1 cellular context compared by ENCODE assay signal in the genomic region with DNA sequence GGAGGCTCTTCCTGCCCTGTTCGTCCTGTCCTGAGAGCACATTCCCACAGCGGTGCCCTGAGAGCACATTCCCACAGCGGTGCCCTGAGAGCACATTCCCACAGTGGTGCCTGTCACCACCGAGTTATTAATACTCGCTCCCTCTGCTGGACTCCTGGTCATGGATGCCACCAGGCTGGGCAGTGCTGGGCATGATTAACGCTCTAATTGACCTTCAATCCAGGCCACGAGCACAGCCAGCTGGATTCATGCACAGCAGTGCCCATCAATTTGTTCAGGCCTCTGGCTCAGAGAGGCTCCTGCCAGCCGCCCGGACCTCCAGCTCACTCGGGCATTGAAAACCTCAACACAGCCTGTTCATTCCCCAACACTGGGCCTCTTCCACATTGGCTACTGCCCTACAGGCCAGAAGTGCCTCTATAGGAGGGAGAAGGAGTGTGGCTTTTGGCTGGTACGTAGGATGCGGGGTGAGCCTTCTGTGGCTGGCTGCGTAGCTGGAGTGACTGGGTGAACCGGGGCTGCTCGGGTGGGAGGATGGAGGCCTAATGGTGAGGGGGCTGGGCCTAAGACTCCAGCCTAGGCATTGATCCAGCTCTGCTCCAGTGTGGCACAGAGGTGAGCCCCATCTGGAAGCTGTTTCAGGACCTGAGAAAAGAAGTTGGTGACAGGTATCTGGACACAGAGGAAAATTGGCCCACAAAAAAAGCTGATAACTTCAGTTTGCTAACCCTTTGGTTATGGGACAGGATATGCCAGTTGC.
TF ChIP-seq lines count a peak whose summit lies in the region.

No MANE protein-coding gene starts in this region.

TF ChIP-seq in HepG2, 621 proteins besides CTCF, POLR2A, EP300 and RAD21:
- TF ChIP-seq PITX1 (CRISPR knock-in tag; IDR thresholded peaks at IDR 0.05) (no peak), ZNF615 (CRISPR knock-in tag; IDR thresholded peaks at IDR 0.05; ENCODE audit: borderline replicate concordance) (no peak), MEIS2 (CRISPR knock-in tag; IDR thresholded peaks at IDR 0.05) (no peak), EEA1 (CRISPR knock-in tag; IDR thresholded peaks at IDR 0.05; ENCODE audit: borderline replicate concordance) (no peak), AKAP8 (CRISPR knock-in tag; IDR thresholded peaks at IDR 0.05) (no peak), XBP1 (CRISPR knock-in tag; IDR thresholded peaks at IDR 0.05) (no peak), ZNF569 (CRISPR knock-in tag; IDR thresholded peaks at IDR 0.05; ENCODE audit: borderline replicate concordance) (no peak), ZSCAN30 (CRISPR knock-in tag; IDR thresholded peaks at IDR 0.05) (no peak), ZMAT5 (CRISPR knock-in tag; IDR thresholded peaks at IDR 0.05; ENCODE audit: borderline replicate concordance, low read depth) (no peak), ARID3A (IDR thresholded peaks at IDR 0.05; ENCODE audit: low read depth, low read length) (no peak), TCF7 (IDR thresholded peaks at IDR 0.05; ENCODE audit: low read depth) (no peak), RBM39 (IDR thresholded peaks at IDR 0.05; ENCODE audit: low read depth, low read length, poor library complexity, severe bottlenecking) (no peak), NRL (CRISPR knock-in tag; IDR thresholded peaks at IDR 0.05; ENCODE audit: borderline replicate concordance) (no peak), SNAPC5 (CRISPR knock-in tag; IDR thresholded peaks at IDR 0.05; ENCODE audit: borderline replicate concordance) (no peak), KAT2B (IDR thresholded peaks at IDR 0.05; ENCODE audit: borderline replicate concordance, low read depth, low read length) (no peak), HNRNPL (IDR thresholded peaks at IDR 0.05; ENCODE audit: low read depth, low read length) (no peak)
- TF ChIP-seq, protein P1, sequence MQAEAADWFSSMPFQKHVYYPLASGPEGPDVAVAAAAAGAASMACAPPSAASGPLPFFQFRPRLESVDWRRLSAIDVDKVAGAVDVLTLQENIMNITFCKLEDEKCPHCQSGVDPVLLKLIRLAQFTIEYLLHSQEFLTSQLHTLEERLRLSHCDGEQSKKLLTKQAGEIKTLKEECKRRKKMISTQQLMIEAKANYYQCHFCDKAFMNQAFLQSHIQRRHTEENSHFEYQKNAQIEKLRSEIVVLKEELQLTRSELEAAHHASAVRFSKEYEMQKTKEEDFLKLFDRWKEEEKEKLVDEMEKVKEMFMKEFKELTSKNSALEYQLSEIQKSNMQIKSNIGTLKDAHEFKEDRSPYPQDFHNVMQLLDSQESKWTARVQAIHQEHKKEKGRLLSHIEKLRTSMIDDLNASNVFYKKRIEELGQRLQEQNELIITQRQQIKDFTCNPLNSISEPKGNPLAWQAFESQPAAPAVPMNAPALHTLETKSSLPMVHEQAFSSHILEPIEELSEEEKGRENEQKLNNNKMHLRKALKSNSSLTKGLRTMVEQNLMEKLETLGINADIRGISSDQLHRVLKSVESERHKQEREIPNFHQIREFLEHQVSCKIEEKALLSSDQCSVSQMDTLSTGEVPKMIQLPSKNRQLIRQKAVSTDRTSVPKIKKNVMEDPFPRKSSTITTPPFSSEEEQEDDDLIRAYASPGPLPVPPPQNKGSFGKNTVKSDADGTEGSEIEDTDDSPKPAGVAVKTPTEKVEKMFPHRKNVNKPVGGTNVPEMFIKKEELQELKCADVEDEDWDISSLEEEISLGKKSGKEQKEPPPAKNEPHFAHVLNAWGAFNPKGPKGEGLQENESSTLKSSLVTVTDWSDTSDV (CRISPR knock-in tag; IDR thresholded peaks at IDR 0.05) = no peak
- TF ChIP-seq, protein P2, sequence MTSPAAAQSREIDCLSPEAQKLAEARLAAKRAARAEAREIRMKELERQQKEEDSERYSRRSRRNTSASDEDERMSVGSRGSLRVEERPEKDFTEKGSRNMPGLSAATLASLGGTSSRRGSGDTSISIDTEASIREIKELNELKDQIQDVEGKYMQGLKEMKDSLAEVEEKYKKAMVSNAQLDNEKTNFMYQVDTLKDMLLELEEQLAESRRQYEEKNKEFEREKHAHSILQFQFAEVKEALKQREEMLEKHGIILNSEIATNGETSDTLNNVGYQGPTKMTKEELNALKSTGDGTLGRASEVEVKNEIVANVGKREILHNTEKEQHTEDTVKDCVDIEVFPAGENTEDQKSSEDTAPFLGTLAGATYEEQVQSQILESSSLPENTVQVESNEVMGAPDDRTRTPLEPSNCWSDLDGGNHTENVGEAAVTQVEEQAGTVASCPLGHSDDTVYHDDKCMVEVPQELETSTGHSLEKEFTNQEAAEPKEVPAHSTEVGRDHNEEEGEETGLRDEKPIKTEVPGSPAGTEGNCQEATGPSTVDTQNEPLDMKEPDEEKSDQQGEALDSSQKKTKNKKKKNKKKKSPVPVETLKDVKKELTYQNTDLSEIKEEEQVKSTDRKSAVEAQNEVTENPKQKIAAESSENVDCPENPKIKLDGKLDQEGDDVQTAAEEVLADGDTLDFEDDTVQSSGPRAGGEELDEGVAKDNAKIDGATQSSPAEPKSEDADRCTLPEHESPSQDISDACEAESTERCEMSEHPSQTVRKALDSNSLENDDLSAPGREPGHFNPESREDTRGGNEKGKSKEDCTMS (CRISPR knock-in tag; conservative IDR thresholded peaks at IDR 0.05) = no peak
- TF ChIP-seq, protein P3, sequence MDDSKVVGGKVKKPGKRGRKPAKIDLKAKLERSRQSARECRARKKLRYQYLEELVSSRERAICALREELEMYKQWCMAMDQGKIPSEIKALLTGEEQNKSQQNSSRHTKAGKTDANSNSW (CRISPR knock-in tag; IDR thresholded peaks at IDR 0.05; ENCODE audit: borderline replicate concordance) = no peak
- TF ChIP-seq, protein P4, sequence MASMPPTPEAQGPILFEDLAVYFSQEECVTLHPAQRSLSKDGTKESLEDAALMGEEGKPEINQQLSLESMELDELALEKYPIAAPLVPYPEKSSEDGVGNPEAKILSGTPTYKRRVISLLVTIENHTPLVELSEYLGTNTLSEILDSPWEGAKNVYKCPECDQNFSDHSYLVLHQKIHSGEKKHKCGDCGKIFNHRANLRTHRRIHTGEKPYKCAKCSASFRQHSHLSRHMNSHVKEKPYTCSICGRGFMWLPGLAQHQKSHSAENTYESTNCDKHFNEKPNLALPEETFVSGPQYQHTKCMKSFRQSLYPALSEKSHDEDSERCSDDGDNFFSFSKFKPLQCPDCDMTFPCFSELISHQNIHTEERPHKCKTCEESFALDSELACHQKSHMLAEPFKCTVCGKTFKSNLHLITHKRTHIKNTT (CRISPR knock-in tag; IDR thresholded peaks at IDR 0.05) = no peak
TF ChIP-seq in HepG2: peak in this region for 0.
